Comparison of ENCODE assay signal across 8 cellular contexts in genomic region chr4:153249199-153250154, GRCh38. TPM values are rescaled to one million over a fixed set of nuclear protein-coding genes. Genes with fewer than 3 reads are reported as not detected.
DNase-seq lines count a peak whose midpoint lies in the region; ATAC-seq and TF ChIP-seq lines count a peak whose summit lies in the region.

No MANE protein-coding gene starts in this region.

- no peaks in the 10 kb centered on the region for H3K27me3 Mint-ChIP-seq in activated naive CD8-positive, alpha-beta T cell treated with anti-CD3 and anti-CD28 coated beads for 36 hours

- no peaks in the 10 kb centered on the region for H3K36me3 ChIP-seq in MM.1S (replicated peaks; ENCODE audit: insufficient read depth, low read length)
- no peaks in the 10 kb centered on the region for H3K36me3 ChIP-seq in parathyroid adenoma (ENCODE audit: control insufficient read depth, insufficient read depth, low read length)
- no peaks in the 10 kb centered on the region for H3K36me3 ChIP-seq in tibial artery

- H3K4me2 ChIP-seq in MM.1S (ENCODE audit: low read depth, low read length) (peak overlapping the region; percentile 89), parathyroid adenoma (ENCODE audit: low read length) (peak overlapping the region; percentile 71)

- no peaks in the 10 kb centered on the region for H3K9me2 ChIP-seq in MM.1S (replicated peaks; ENCODE audit: insufficient read depth, low read length)

- H3K4me1 ChIP-seq in MM.1S (ENCODE audit: low read length) (no peaks in the 10 kb centered on the region), parathyroid adenoma (peaks cover 9% of the 10 kb centered on the region), tibial artery (peaks cover 0 to 17% (median 10%) of the 10 kb centered on the region in 4 donors)

- H3K36me3 Mint-ChIP-seq in activated naive CD8-positive, alpha-beta T cell treated with anti-CD3 and anti-CD28 coated beads for 36 hours: no peaks in the 10 kb centered on the region

- no peaks in the 10 kb centered on the region for H3K79me2 ChIP-seq in MM.1S (ENCODE audit: low read length)
- H3K79me2 ChIP-seq in parathyroid adenoma: no peaks in the 10 kb centered on the region

- peak overlapping the region; percentile 83 for H3K4me3 Mint-ChIP-seq in activated naive CD8-positive, alpha-beta T cell treated with anti-CD3 and anti-CD28 coated beads for 36 hours

- no peak for TF ChIP-seq CTCF in MM.1S (IDR thresholded peaks at IDR 0.05; ENCODE audit: low read length)
- TF ChIP-seq CTCF in parathyroid adenoma (IDR thresholded peaks at IDR 0.05): no peak
- TF ChIP-seq CTCF in tibial artery (IDR thresholded peaks at IDR 0.05): no peak

- H3K9ac ChIP-seq in MM.1S (ENCODE audit: low read length): peak overlapping the region; percentile 43
- H3K9ac ChIP-seq in parathyroid adenoma: no peak overlapping the region

- no peaks in the 10 kb centered on the region for H3F3A ChIP-seq in MM.1S (ENCODE audit: insufficient read depth, low read length)

- no peaks in the 10 kb centered on the region for H3K9me3 ChIP-seq in MM.1S (replicated peaks; ENCODE audit: insufficient read depth, low read length)
- no peaks in the 10 kb centered on the region for H3K9me3 ChIP-seq in parathyroid adenoma (ENCODE audit: control insufficient read depth, low read length)
- H3K9me3 ChIP-seq in tibial artery: no peaks in the 10 kb centered on the region

- peaks cover 18% of the 10 kb centered on the region for H3K4me1 Mint-ChIP-seq in activated naive CD8-positive, alpha-beta T cell treated with anti-CD3 and anti-CD28 coated beads for 36 hours

- no peaks in the 10 kb centered on the region for H3K9me3 Mint-ChIP-seq in activated naive CD8-positive, alpha-beta T cell treated with anti-CD3 and anti-CD28 coated beads for 36 hours

- H3K27ac ChIP-seq in MM.1S (ENCODE audit: low read length) (peak overlapping the region; percentile 3; the same call in 1 of the 2 replicates), parathyroid adenoma (peak overlapping the region; percentile 96), tibial artery (peak overlapping the region; percentile 33 to 68)

- DNase-seq in GM03348 (ENCODE audit: low spot score) (peak; percentile 96), HCEC 1CT (peak; percentile 30), MM.1S (peak; percentile 89), SKM-1 treated with dmso at 0.1 percent for 144 hours (lab: John Stamatoyannopoulos, UW; ENCODE audit: unreplicated experiment) (peak; percentile 50), Right ventricle myocardium inferior (ENCODE audit: missing footprints) (peak; percentile 85), tibial artery (peak; percentile 49 to 76)
- peak; percentile 91 for DNase-seq in activated naive CD8-positive, alpha-beta T cell treated with anti-CD3 and anti-CD28 coated beads for 36 hours

- H3K27ac Mint-ChIP-seq in activated naive CD8-positive, alpha-beta T cell treated with anti-CD3 and anti-CD28 coated beads for 36 hours: peak overlapping the region; percentile 91

- H3K27me3 ChIP-seq in MM.1S (replicated peaks; ENCODE audit: insufficient read depth, low read length) (no peaks in the 10 kb centered on the region), parathyroid adenoma (ENCODE audit: control insufficient read depth, insufficient read depth, low read length) (no peaks in the 10 kb centered on the region), tibial artery (no peaks in the 10 kb centered on the region)

- intact Hi-C loops in Right ventricle myocardium inferior (cut with DNase I): no loop called here
- intact Hi-C loops in tibial artery (cut with DNase I; ENCODE audit: low total_unique reads): no loop called here

- H3K4me3 ChIP-seq in MM.1S (ENCODE audit: low read length) (peak overlapping the region; percentile 73), parathyroid adenoma (ENCODE audit: low read depth, low read length) (peak overlapping the region; percentile 86), tibial artery (peak overlapping the region; percentile 57 to 61)

- H4K20me1 ChIP-seq in MM.1S (ENCODE audit: insufficient read depth, low read length): no peaks in the 10 kb centered on the region

- ATAC-seq in Right ventricle myocardium inferior: peak; percentile 95

- peak overlapping the region; percentile 88 for H2AFZ ChIP-seq in MM.1S (ENCODE audit: low read length)
- peak overlapping the region; percentile 83 for H2AFZ ChIP-seq in parathyroid adenoma

RNA-seq across cellular contexts. Expression of gene TRIM2, which starts 45.2 kb away (rescaled TPM):
- under 1 TPM; 0.54 to 0.76 TPM for total RNA-seq in activated naive CD8-positive, alpha-beta T cell treated with anti-CD3 and anti-CD28 coated beads for 36 hours
- total RNA-seq in Right ventricle myocardium inferior: 14.7 TPM

Comparison
In these comparisons a context has a peak if more than half of its experiments do, and no peak if none do; other contexts are left out.
1. Peak in every context shown above with its lines: DNase-seq, ATAC-seq, H3K4me3 ChIP-seq and H3K27ac ChIP-seq.
2. DNase-seq: peak in every context shown above with its lines; median percentile 96 in GM03348; 91 in activated naive CD8-positive, alpha-beta T cell treated with anti-CD3 and anti-CD28 coated beads for 36 hours; 89 in MM.1S; 85 in Right ventricle myocardium inferior; 62 in tibial artery; 50 in SKM-1 treated with dmso at 0.1 percent for 144 hours; 30 in HCEC 1CT.
3. H3K27ac ChIP-seq: peak in every context shown above with its lines; median percentile 96 in parathyroid adenoma; 50 in tibial artery; 3 in MM.1S.